1 cellular context compared by ENCODE assay signal in the genomic region with DNA sequence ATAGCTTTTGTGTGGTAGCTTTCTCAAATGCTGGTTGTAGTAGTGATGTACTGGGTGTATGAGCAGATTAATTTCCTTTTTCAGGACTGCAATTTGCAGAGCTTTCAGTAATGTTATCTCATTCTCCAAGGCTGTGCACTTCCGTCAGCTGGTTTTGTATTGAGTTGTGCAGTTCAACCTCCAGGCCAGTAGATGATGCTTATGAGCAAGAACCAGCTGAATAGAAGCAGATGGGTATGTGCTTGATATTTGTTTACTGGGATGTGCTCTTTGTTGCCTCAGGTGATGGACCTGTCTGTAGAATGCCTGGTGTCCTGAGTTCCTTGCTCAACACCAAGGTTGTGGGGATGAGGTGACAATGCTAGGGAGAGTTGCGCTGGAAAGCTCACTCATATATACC.
TF ChIP-seq lines count a peak whose summit lies in the region.

No MANE protein-coding gene starts in this region.

TF ChIP-seq in GM12878, 131 proteins besides CTCF, POLR2A, EP300 and RAD21:
- TF ChIP-seq, protein P1, sequence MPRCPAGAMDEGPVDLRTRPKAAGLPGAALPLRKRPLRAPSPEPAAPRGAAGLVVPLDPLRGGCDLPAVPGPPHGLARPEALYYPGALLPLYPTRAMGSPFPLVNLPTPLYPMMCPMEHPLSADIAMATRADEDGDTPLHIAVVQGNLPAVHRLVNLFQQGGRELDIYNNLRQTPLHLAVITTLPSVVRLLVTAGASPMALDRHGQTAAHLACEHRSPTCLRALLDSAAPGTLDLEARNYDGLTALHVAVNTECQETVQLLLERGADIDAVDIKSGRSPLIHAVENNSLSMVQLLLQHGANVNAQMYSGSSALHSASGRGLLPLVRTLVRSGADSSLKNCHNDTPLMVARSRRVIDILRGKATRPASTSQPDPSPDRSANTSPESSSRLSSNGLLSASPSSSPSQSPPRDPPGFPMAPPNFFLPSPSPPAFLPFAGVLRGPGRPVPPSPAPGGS (IDR thresholded peaks at IDR 0.05; ENCODE audit: borderline replicate concordance, insufficient read depth, low read depth, low read length, poor library complexity, severe bottlenecking), result no peak
- TF ChIP-seq SPI1 (IDR thresholded peaks at IDR 0.05; ENCODE audit: borderline replicate concordance, insufficient read depth, low read depth, low read length), result no peak
- TF ChIP-seq STAT3 (IDR thresholded peaks at IDR 0.05; ENCODE audit: low read depth, low read length), result no peak
- TF ChIP-seq, protein P2, sequence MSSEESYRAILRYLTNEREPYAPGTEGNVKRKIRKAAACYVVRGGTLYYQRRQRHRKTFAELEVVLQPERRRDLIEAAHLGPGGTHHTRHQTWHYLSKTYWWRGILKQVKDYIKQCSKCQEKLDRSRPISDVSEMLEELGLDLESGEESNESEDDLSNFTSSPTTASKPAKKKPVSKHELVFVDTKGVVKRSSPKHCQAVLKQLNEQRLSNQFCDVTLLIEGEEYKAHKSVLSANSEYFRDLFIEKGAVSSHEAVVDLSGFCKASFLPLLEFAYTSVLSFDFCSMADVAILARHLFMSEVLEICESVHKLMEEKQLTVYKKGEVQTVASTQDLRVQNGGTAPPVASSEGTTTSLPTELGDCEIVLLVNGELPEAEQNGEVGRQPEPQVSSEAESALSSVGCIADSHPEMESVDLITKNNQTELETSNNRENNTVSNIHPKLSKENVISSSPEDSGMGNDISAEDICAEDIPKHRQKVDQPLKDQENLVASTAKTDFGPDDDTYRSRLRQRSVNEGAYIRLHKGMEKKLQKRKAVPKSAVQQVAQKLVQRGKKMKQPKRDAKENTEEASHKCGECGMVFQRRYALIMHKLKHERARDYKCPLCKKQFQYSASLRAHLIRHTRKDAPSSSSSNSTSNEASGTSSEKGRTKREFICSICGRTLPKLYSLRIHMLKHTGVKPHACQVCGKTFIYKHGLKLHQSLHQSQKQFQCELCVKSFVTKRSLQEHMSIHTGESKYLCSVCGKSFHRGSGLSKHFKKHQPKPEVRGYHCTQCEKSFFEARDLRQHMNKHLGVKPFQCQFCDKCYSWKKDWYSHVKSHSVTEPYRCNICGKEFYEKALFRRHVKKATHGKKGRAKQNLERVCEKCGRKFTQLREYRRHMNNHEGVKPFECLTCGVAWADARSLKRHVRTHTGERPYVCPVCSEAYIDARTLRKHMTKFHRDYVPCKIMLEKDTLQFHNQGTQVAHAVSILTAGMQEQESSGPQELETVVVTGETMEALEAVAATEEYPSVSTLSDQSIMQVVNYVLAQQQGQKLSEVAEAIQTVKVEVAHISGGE (CRISPR knock-in tag; IDR thresholded peaks at IDR 0.05), result no peak
- TF ChIP-seq HCFC1 (IDR thresholded peaks at IDR 0.05; ENCODE audit: low read length), result no peak
- TF ChIP-seq, protein P3, sequence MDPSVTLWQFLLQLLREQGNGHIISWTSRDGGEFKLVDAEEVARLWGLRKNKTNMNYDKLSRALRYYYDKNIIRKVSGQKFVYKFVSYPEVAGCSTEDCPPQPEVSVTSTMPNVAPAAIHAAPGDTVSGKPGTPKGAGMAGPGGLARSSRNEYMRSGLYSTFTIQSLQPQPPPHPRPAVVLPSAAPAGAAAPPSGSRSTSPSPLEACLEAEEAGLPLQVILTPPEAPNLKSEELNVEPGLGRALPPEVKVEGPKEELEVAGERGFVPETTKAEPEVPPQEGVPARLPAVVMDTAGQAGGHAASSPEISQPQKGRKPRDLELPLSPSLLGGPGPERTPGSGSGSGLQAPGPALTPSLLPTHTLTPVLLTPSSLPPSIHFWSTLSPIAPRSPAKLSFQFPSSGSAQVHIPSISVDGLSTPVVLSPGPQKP (IDR thresholded peaks at IDR 0.05; ENCODE audit: low read depth, low read length), result no peak
- TF ChIP-seq ZNF24 (IDR thresholded peaks at IDR 0.05), result no peak
- no peak for TF ChIP-seq TCF3 (IDR thresholded peaks at IDR 0.05; ENCODE audit: borderline replicate concordance, insufficient read depth, low read depth, low read length)
- TF ChIP-seq BMI1 (IDR thresholded peaks at IDR 0.05; ENCODE audit: borderline replicate concordance), result no peak
- TF ChIP-seq MYC (IDR thresholded peaks at IDR 0.05; ENCODE audit: insufficient read depth, insufficient read length, insufficient replicate concordance, low read length, severe bottlenecking), result no peak
- TF ChIP-seq E4F1 (IDR thresholded peaks at IDR 0.05; ENCODE audit: borderline replicate concordance, partially characterized antibody), result no peak
- no peak for TF ChIP-seq ZNF622 (IDR thresholded peaks at IDR 0.05)
- TF ChIP-seq IKZF1 (conservative IDR thresholded peaks at IDR 0.05), result no peak
- TF ChIP-seq, protein P4, sequence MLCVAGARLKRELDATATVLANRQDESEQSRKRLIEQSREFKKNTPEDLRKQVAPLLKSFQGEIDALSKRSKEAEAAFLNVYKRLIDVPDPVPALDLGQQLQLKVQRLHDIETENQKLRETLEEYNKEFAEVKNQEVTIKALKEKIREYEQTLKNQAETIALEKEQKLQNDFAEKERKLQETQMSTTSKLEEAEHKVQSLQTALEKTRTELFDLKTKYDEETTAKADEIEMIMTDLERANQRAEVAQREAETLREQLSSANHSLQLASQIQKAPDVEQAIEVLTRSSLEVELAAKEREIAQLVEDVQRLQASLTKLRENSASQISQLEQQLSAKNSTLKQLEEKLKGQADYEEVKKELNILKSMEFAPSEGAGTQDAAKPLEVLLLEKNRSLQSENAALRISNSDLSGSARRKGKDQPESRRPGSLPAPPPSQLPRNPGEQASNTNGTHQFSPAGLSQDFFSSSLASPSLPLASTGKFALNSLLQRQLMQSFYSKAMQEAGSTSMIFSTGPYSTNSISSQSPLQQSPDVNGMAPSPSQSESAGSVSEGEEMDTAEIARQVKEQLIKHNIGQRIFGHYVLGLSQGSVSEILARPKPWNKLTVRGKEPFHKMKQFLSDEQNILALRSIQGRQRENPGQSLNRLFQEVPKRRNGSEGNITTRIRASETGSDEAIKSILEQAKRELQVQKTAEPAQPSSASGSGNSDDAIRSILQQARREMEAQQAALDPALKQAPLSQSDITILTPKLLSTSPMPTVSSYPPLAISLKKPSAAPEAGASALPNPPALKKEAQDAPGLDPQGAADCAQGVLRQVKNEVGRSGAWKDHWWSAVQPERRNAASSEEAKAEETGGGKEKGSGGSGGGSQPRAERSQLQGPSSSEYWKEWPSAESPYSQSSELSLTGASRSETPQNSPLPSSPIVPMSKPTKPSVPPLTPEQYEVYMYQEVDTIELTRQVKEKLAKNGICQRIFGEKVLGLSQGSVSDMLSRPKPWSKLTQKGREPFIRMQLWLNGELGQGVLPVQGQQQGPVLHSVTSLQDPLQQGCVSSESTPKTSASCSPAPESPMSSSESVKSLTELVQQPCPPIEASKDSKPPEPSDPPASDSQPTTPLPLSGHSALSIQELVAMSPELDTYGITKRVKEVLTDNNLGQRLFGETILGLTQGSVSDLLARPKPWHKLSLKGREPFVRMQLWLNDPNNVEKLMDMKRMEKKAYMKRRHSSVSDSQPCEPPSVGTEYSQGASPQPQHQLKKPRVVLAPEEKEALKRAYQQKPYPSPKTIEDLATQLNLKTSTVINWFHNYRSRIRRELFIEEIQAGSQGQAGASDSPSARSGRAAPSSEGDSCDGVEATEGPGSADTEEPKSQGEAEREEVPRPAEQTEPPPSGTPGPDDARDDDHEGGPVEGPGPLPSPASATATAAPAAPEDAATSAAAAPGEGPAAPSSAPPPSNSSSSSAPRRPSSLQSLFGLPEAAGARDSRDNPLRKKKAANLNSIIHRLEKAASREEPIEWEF (IDR thresholded peaks at IDR 0.05; ENCODE audit: insufficient replicate concordance, low read depth, low read length), result no peak
- TF ChIP-seq BCL11A (IDR thresholded peaks at IDR 0.05; ENCODE audit: low read depth, low read length), result no peak
- TF ChIP-seq ZNF687 (IDR thresholded peaks at IDR 0.05), result no peak
- no peak for TF ChIP-seq POLR2AphosphoS5 (IDR thresholded peaks at IDR 0.05; ENCODE audit: low read length)
- TF ChIP-seq NKRF (conservative IDR thresholded peaks at IDR 0.05), result no peak
- no peak for TF ChIP-seq YY1 (IDR thresholded peaks at IDR 0.05; ENCODE audit: low read depth, low read length)
- TF ChIP-seq HDAC2 (IDR thresholded peaks at IDR 0.05), result no peak
